20 cellular contexts compared by ENCODE assay signal in the genomic region with DNA sequence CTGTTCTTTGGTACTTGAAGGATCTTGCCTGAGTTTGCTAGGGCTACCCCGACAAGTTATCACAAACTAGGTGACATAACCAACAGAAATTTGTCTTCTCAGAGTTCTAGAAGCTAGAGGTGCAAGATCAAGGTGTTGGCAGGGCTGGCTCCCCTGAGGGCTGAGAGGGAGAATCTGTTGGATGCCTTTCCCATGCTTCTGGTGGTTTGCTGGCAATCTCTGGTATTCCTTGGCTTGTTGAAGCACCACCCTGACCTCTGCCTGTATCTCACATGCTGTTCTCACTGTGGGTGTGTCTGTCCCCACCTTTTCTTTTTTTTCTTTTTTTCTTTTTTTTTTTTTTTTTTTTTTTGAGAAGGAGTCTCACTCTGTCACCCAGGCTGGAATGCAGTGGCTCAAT.
"Had no signal": no experiment of that assay in that cellular context is flagged by ENCODE, and none has a peak within 500 bp of the region (broad histone marks: within the 10 kb centered on the region; RNA-seq: fewer than 3 reads in every experiment).

No MANE protein-coding gene starts in this region.

- H3K4me3 ChIP-seq: heart right ventricle, left lung, lung, neural progenitor cell, thoracic aorta had no signal

- H3K9ac ChIP-seq: neural progenitor cell had no signal

- H3K4me1 ChIP-seq: neural progenitor cell had no signal

- H3K4me3 Mint-ChIP-seq: activated CD4-positive, alpha-beta memory T cell treated with anti-CD3 and anti-CD28 coated beads, Interleukin-2, amount 10 ng/mL, durations not matched to agents 7 days and 5 days; activated naive CD4-positive, alpha-beta T cell treated with anti-CD3 and anti-CD28 coated beads, Interleukin-2, amount 10 ng/mL, durations not matched to agents 7 days and 5 days; activated T-cell treated with anti-CD3 and anti-CD28 coated beads, Interleukin-2, amount 50 U/mL, for 72 hours; dendritic cell treated with granulocyte-macrophage colony-stimulating factor and Interleukin-4, amounts not matched to agents 40 ng/mL and 50 ng/mL, for 4 days; naive thymus-derived CD8-positive, alpha-beta T cell; neural progenitor cell; T-helper 1 cell treated with Interleukin-12 subunit alpha and Interleukin-12 subunit beta and Interleukin-4 antibody, amounts not matched to agents 30 μg/mL and 1 μg/mL, for 36 hours had no signal

- H3K9me3 ChIP-seq: heart right ventricle, left lung, thoracic aorta had no signal

- H3K4me2 ChIP-seq: neural progenitor cell had no signal

- H2AFZ ChIP-seq: neural progenitor cell had no signal

- H3K9me3 Mint-ChIP-seq: activated naive CD4-positive, alpha-beta T cell treated with anti-CD3 and anti-CD28 coated beads, Interleukin-2, amount 10 ng/mL, durations not matched to agents 7 days and 5 days; naive thymus-derived CD8-positive, alpha-beta T cell; neural progenitor cell; T-helper 1 cell treated with Interleukin-12 subunit alpha and Interleukin-12 subunit beta and Interleukin-4 antibody, amounts not matched to agents 30 μg/mL and 1 μg/mL, for 36 hours had no signal

- H3K27ac Mint-ChIP-seq: activated CD4-positive, alpha-beta memory T cell treated with anti-CD3 and anti-CD28 coated beads, Interleukin-2, amount 10 ng/mL, durations not matched to agents 7 days and 5 days; activated naive CD4-positive, alpha-beta T cell treated with anti-CD3 and anti-CD28 coated beads, Interleukin-2, amount 10 ng/mL, durations not matched to agents 7 days and 5 days; activated T-cell treated with anti-CD3 and anti-CD28 coated beads, Interleukin-2, amount 50 U/mL, for 72 hours; neural progenitor cell; T-helper 1 cell treated with Interleukin-12 subunit alpha and Interleukin-12 subunit beta and Interleukin-4 antibody, amounts not matched to agents 30 μg/mL and 1 μg/mL, for 36 hours had no signal

- H3K36me3 Mint-ChIP-seq: neural progenitor cell had no signal

- H3K36me3 ChIP-seq: heart right ventricle, left lung, neural progenitor cell, thoracic aorta had no signal

- H3K27ac ChIP-seq: heart right ventricle, left lung, neural progenitor cell, thoracic aorta had no signal

- H3K4me1 Mint-ChIP-seq: neural progenitor cell had no signal

- DNase-seq: activated CD4-positive, alpha-beta memory T cell treated with anti-CD3 and anti-CD28 coated beads, Interleukin-2, amount 10 ng/mL, durations not matched to agents 7 days and 5 days; activated CD4-positive, alpha-beta T cell treated with anti-CD3 and anti-CD28 coated beads for 48 hours; activated effector memory CD4-positive, alpha-beta T cell treated with anti-CD3 and anti-CD28 coated beads, Interleukin-2, amount 50 U/mL, for 16 hours; activated naive CD4-positive, alpha-beta T cell treated with anti-CD3 and anti-CD28 coated beads, Interleukin-2, amount 10 ng/mL, durations not matched to agents 7 days and 5 days; activated T-cell treated with anti-CD3 and anti-CD28 coated beads, Interleukin-2, amount 50 U/mL, for 72 hours; effector CD8-positive, alpha-beta T cell; heart right ventricle; left lung; naive thymus-derived CD8-positive, alpha-beta T cell; posterior cingulate gyrus; retina; stimulated activated CD4-positive, alpha-beta T cell treated with anti-CD3 and anti-CD28 coated beads, Interleukin-2, amount 100 ng/mL, for 48 hours; stimulated activated CD8-positive, alpha-beta memory T cell treated with anti-CD3 and anti-CD28 coated beads, Interleukin-4, amount 100 ng/mL, for 48 hours; stimulated activated naive CD4-positive, alpha-beta T cell treated with Interleukin-2 at 50 U/mL for 16 hours; T1000 had no signal

- H3K27me3 ChIP-seq: heart right ventricle, left lung, neural progenitor cell had no signal

- ATAC-seq: activated T-cell treated with anti-CD3 and anti-CD28 coated beads, Interleukin-2, amount 50 U/mL, for 72 hours; heart right ventricle; left lung; naive thymus-derived CD8-positive, alpha-beta T cell had no signal
